Comparison of ENCODE assay signal across 8 cellular contexts in the genomic region with DNA sequence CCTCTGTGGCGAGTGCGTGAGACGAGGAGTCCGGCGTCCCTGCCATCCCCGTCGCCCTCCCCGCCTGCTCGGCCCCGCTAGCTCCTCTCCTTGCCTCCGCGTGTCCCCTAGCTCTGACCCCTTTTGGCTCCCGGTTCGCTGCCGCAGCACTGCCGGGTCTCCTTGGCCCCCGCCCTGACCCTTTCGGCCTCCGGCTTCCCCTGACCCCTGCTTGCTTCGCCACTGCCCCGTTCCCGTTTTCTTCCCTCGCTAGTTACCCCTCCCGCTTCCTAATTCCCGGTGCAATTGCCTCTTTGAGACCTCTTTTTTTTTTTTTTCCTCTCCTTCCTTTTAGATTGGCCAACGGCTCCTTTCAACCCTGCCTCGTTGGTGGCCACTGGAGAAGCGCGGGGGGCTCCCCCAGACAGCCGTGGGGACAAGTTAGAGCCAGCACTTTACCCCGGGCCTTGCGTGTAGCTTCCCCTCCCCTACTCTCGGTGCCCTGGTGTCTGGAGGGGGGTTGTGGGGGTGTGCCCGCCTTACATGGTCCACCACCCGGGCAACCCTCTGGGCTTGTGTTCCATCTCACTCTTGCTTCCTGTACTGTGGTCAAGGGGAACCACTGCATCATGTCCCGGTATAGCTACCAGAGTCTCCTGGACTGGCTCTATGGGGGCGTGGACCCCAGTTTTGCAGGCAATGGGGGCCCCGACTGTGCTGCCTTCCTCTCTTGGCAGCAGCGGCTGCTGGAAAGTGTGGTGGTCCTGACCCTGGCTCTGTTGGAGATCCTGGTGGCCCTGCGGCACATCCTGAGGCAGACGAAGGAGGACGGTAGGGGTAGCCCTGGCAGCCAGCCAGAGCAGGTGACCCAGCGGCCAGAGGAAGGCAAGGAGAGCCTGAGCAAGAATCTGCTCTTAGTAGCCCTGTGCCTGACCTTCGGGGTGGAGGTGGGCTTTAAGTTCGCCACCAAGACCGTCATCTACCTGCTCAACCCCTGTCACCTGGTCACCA. TPM values are rescaled to one million over a fixed set of nuclear protein-coding genes. Genes with fewer than 3 reads are reported as not detected.
DNase-seq lines count a peak whose midpoint lies in the region; ATAC-seq, FAIRE-seq and TF ChIP-seq lines count a peak whose summit lies in the region.

No MANE protein-coding gene starts in this region.

- H2AFZ ChIP-seq in H9 (ENCODE audit: low read length) (no peak overlapping the region), H1 (ENCODE audit: low read length) (no peak overlapping the region)

- H2BK120ac ChIP-seq in H9 (ENCODE audit: low read depth, low read length, poor library complexity, severe bottlenecking) = no peak overlapping the region
- H2BK120ac ChIP-seq in H1 (replicated peaks; ENCODE audit: low read depth, low read length) = no peak overlapping the region

- no peak overlapping the region for H2BK5ac ChIP-seq in H9 (ENCODE audit: insufficient read length, low read length)
- H2BK5ac ChIP-seq in H1 (ENCODE audit: low read depth, low read length) = no peak overlapping the region

- in situ Hi-C loops in GM13977 (cut with MboI; ENCODE audit: low pct_unique_long_range_greater_than_20kb, low sequenced_read_pairs, unreplicated experiment) = no loop called here

- TF ChIP-seq EP300 in H1 (IDR thresholded peaks at IDR 0.05; ENCODE audit: borderline replicate concordance in 1 of 2, low read depth in 2 of 2, low read length in 2 of 2) = no peak

- CTCF ChIA-PET in H1 (lab: Charles Lee; ENCODE audit: partially characterized antibody) = interaction anchor here (1.2 kb wide), 2 partner anchors 122 to 157 kb away, joined by 3 to 4 read pairs; no protein-coding TSS in a partner anchor

- H2BK15ac ChIP-seq in H9 (ENCODE audit: low read depth, low read length) (no peak overlapping the region), H1 (ENCODE audit: low read length) (no peak overlapping the region)

- H3K14ac ChIP-seq in H9 (ENCODE audit: insufficient read depth, low read length) (peak overlapping the region; percentile 88), H1 (ENCODE audit: insufficient read length) (no peak overlapping the region)

- H3K36me3 ChIP-seq in H1 (ENCODE audit: control insufficient read depth in 2 of 4, insufficient read depth in 4 of 4, low read length in 3 of 4) = no peaks in the 10 kb centered on the region
- H3K36me3 ChIP-seq in muscle layer of colon (ENCODE audit: insufficient read depth, low read length) = no peaks in the 10 kb centered on the region

- no peaks in the 10 kb centered on the region for H4K20me1 ChIP-seq in H9 (ENCODE audit: control insufficient read depth, insufficient read depth, insufficient read length)
- peaks cover 0 to 3% of the 10 kb centered on the region in 2 experiments for H4K20me1 ChIP-seq in H1 (replicated peaks in 1 of 2; ENCODE audit: control insufficient read depth in 1 of 2, insufficient read depth in 2 of 2, low read length in 2 of 2)

- no peak overlapping the region for H3T11ph ChIP-seq in H9 (ENCODE audit: low read length)

- no peak for TF ChIP-seq RAD21 in H1 (IDR thresholded peaks at IDR 0.05 in 1 of 2, conservative IDR thresholded peaks at IDR 0.05 in 1 of 2; ENCODE audit: low read depth in 2 of 2, low read length in 2 of 2)

- peaks cover 31 to 35% of the 10 kb centered on the region in 2 experiments for H3K4me1 Mint-ChIP-seq in H9

- no CpG with 5 or more reads among the region's 46 CpGs for WGBS in H9 (ENCODE audit: extremely low coverage, insufficient read length, low lambda C conversion rate)
- WGBS in H1 (ENCODE audit: extremely low coverage in 1 of 2, insufficient coverage in 1 of 2, insufficient read length in 1 of 2, insufficient replicate concordance in 2 of 2, low coverage in 1 of 2, low lambda C conversion rate in 2 of 2, missing lambda C conversion rate in 1 of 2), 2 experiments = 37% methylated on average over 10 of the region's 46 CpGs; no CpG with 5 or more reads in 1 of the 2 experiments

- H3K27me3 Mint-ChIP-seq in H9 (ENCODE audit: low read depth) = peaks cover 11% of the 10 kb centered on the region

- H3K4me1 ChIP-seq in H9 (ENCODE audit: insufficient read depth, low read length) = peaks cover 8% of the 10 kb centered on the region
- H3K4me1 ChIP-seq in H1 (replicated peaks in 1 of 4; ENCODE audit: control insufficient read depth in 3 of 4, insufficient read depth in 4 of 4, low read length in 3 of 4) = peaks cover 0 to 14% (median 5%) of the 10 kb centered on the region in 4 experiments; a peak in 6 of 7 replicates
- H3K4me1 ChIP-seq in muscle layer of colon (ENCODE audit: insufficient read depth, low read length) = peaks cover 11% of the 10 kb centered on the region

- peak overlapping the region; percentile 22 for H3K18ac ChIP-seq in H9 (ENCODE audit: insufficient read length, low read depth, low read length)
- peak overlapping the region; percentile 60; the same call in 1 of the 2 replicates for H3K18ac ChIP-seq in H1 (ENCODE audit: extremely low read depth, low read length)

- H3K4me3 Mint-ChIP-seq in H9 = peak overlapping the region; percentile 93 to 96

- H3K56ac ChIP-seq in H9 (ENCODE audit: insufficient read length, low read depth, low read length) (no peak overlapping the region), H1 (replicated peaks; ENCODE audit: insufficient read length, low read depth, low read length) (no peak overlapping the region)

- H3K4ac ChIP-seq in H9 (ENCODE audit: low read depth, low read length) (no peak overlapping the region), H1 (replicated peaks; ENCODE audit: insufficient read length, low read depth, low read length) (no peak overlapping the region)

- H2BK20ac ChIP-seq in H9 (ENCODE audit: low read depth, low read length, poor library complexity, severe bottlenecking) = no peak overlapping the region
- no peak overlapping the region for H2BK20ac ChIP-seq in H1 (ENCODE audit: low read length)

- TF ChIP-seq CTCF in H9 (conservative IDR thresholded peaks at IDR 0.05) (no peak), H1 (IDR thresholded peaks at IDR 0.05; ENCODE audit: control extremely low read depth in 1 of 3, insufficient read depth in 1 of 3, low read depth in 1 of 3, low read length in 3 of 3) (no peak), GM13977 (IDR thresholded peaks at IDR 0.05; ENCODE audit: extremely low read depth, insufficient read depth, missing control alignments) (no peak)

- H2AK5ac ChIP-seq in H9 (ENCODE audit: insufficient read length, low read length) (no peak overlapping the region), H1 (ENCODE audit: low read depth, low read length) (no peak overlapping the region)

- H3K4me2 ChIP-seq in H9 (ENCODE audit: insufficient read depth, insufficient read length, low read length) (peak overlapping the region; percentile 77), H1 (ENCODE audit: insufficient read depth in 1 of 2, low read depth in 2 of 2, low read length in 2 of 2) (peak overlapping the region; percentile 76 to 92)

- DNase-seq in D341Med (ENCODE audit: low spot score) = peak; percentile 34
- DNase-seq in H9 = peak; percentile 31
- no peak for DNase-seq in H1 (ENCODE audit: low read depth in 1 of 2, low spot score in 2 of 2)
- DNase-seq in GM13977 (ENCODE audit: low spot score) = no peak

- H3K9me3 Mint-ChIP-seq in H9 = no peaks in the 10 kb centered on the region

- H3K23ac ChIP-seq in H9 (ENCODE audit: insufficient read length, low read depth, low read length) (no peak overlapping the region), H1 (ENCODE audit: insufficient read length) (no peak overlapping the region)

- peak overlapping the region; percentile 48 to 90 (median 87); a peak in 6 of 7 replicates for H3K27ac Mint-ChIP-seq in H9

- H3K9ac ChIP-seq in H9 (ENCODE audit: extremely low read depth, insufficient read length, low read length) = peak overlapping the region; percentile 48
- H3K9ac ChIP-seq in H1 (replicated peaks in 1 of 4; ENCODE audit: extremely low read depth in 1 of 4, low read depth in 3 of 4, low read length in 3 of 4) = peak overlapping the region in 2 of 4 experiments; percentile 25 to 69; a peak in 3 of 7 replicates
- H3K9ac ChIP-seq in muscle layer of colon (ENCODE audit: low read length) = peak overlapping the region; percentile 9

- no peak for FAIRE-seq in H1 (lab: Jason Lieb, UNC)

- H3K79me2 ChIP-seq in H9 (ENCODE audit: insufficient read depth, low read length) (no peaks in the 10 kb centered on the region), H1 (ENCODE audit: control insufficient read depth in 1 of 2, insufficient read depth in 2 of 2, low read length in 2 of 2) (peaks cover 0 to 3% of the 10 kb centered on the region in 2 experiments; a peak in 1 of 4 replicates)

- H3K9me3 ChIP-seq in H9 (ENCODE audit: control insufficient read depth, low read depth, low read length) (no peaks in the 10 kb centered on the region), H1 (ENCODE audit: insufficient read depth in 2 of 2, low read depth in 1 of 2, low read length in 1 of 2) (no peaks in the 10 kb centered on the region), muscle layer of colon (ENCODE audit: low read length) (no peaks in the 10 kb centered on the region)

- peaks cover 0 to 11% (median 11%) of the 10 kb centered on the region in 3 experiments; a peak in 6 of 7 replicates for H3K36me3 Mint-ChIP-seq in H9 (ENCODE audit: insufficient read depth in 1 of 3, low read depth in 3 of 3)

- H3K23me2 ChIP-seq in H9 (ENCODE audit: insufficient read length, low read depth, low read length, poor library complexity, severe bottlenecking) (peaks cover 17% of the 10 kb centered on the region), H1 (ENCODE audit: low read depth, low read length) (peaks cover 2% of the 10 kb centered on the region; the same call in 1 of the 2 replicates)

- POLR2A ChIA-PET in H1 (lab: Charles Lee; ENCODE audit: partially characterized antibody) = interaction anchor here (0.8 to 1.9 kb wide), 2 partner anchors 10 to 11 kb away, joined by 3 to 8 read pairs; no protein-coding TSS in a partner anchor

- H4K5ac ChIP-seq in H9 (ENCODE audit: insufficient read length, low read depth, low read length) (no peak overlapping the region), H1 (ENCODE audit: insufficient read length, low read depth, low read length) (no peak overlapping the region)

- peak in 1 of 2 experiments; percentile 69; a peak in 2 of 3 replicates for TF ChIP-seq POLR2A in H1 (IDR thresholded peaks at IDR 0.05; ENCODE audit: control extremely low read depth in 1 of 2, low read depth in 2 of 2, low read length in 2 of 2)

- peaks cover 3% of the 10 kb centered on the region; the same call in 1 of the 2 replicates for H3K27me3 ChIP-seq in H9 (ENCODE audit: insufficient read depth, low read length)
- H3K27me3 ChIP-seq in H1 (replicated peaks in 1 of 4; ENCODE audit: control insufficient read depth in 3 of 4, extremely low read depth in 1 of 4, insufficient read depth in 3 of 4, low read length in 3 of 4) = no peaks in the 10 kb centered on the region
- no peaks in the 10 kb centered on the region for H3K27me3 ChIP-seq in muscle layer of colon (ENCODE audit: control insufficient read depth in 1 of 2, insufficient read depth in 2 of 2, low read length in 2 of 2)

- ATAC-seq in SK-N-SH treated with all-trans-retinoic acid at 6 μM for 48 hours (peak; percentile 9), HG02798 (IDR thresholded peaks at IDR 0.05; ENCODE audit: poor library complexity, unreplicated experiment) (no peak), HG02588 (IDR thresholded peaks at IDR 0.05; ENCODE audit: unreplicated experiment) (no peak)

- H4K8ac ChIP-seq in H9 (replicated peaks; ENCODE audit: insufficient read length, low read depth, low read length) (no peak overlapping the region), H1 (ENCODE audit: extremely low read depth, insufficient read depth, low read length) (peak overlapping the region; percentile 25; the same call in 1 of the 2 replicates)

- H3K79me1 ChIP-seq in H9 (ENCODE audit: insufficient read depth, low read depth, low read length, poor library complexity, severe bottlenecking) (peaks cover 4% of the 10 kb centered on the region), H1 (ENCODE audit: low read depth, low read length) (no peaks in the 10 kb centered on the region)

- no peak overlapping the region for H4K91ac ChIP-seq in H9 (ENCODE audit: insufficient read length, low read depth, low read length)
- no peak overlapping the region for H4K91ac ChIP-seq in H1 (replicated peaks; ENCODE audit: insufficient read length, low read length)

- peak overlapping the region; percentile 49 to 72 (median 61) for H3K4me3 ChIP-seq in H1 (ENCODE audit: extremely low read depth in 1 of 4, insufficient read depth in 2 of 4, low read depth in 3 of 4, low read length in 4 of 4)
- peak overlapping the region; percentile 41 to 56 for H3K4me3 ChIP-seq in muscle layer of colon (ENCODE audit: low read depth in 1 of 2, low read length in 2 of 2)

- H3K27ac ChIP-seq in H9 (ENCODE audit: insufficient read length, low read depth, low read length) (no peak overlapping the region), H1 (ENCODE audit: low read depth, low read length) (no peak overlapping the region; the same call in 1 of the 2 replicates), muscle layer of colon (ENCODE audit: low read depth, low read length) (peak overlapping the region; percentile 73)

- no peak overlapping the region for H2BK12ac ChIP-seq in H9 (ENCODE audit: insufficient read length, low read depth, low read length)
- no peak overlapping the region for H2BK12ac ChIP-seq in H1 (ENCODE audit: low read depth, low read length)

RNA-seq across cellular contexts. Expression of a gene that starts 0.5 kb away (rescaled TPM):
- total RNA-seq in H9 (2021) = 30.4 and 31.2 TPM in 2 replicates
- 14.8 and 17.7 TPM in 2 replicates for total RNA-seq in H1 (2021; fragmentation: NEBNext Ultra II Directional; extraction: Animal tissue kit (Norgen Biotek cat#: 25700))
- 6.8 and 7.3 TPM in 2 replicates for polyA plus RNA-seq in H1 (2011; rRNA removed)
- polyA plus RNA-seq in H1 (2011; cell fraction: cytosol; rRNA removed) = 6.7 TPM
- polyA plus RNA-seq in H1 (2011; cell fraction: nucleus; rRNA removed) = 10.6 TPM
- polyA plus RNA-seq in H1 (2012, experiment 1 of 2) = 12.6 to 14.6 TPM (median 14.0 TPM) in 4 replicates
- polyA plus RNA-seq in H1 (2012, experiment 2 of 2) = 10.9 TPM
- polyA plus RNA-seq in H1 (2013, experiment 1 of 2) = 14.2 TPM
- polyA plus RNA-seq in H1 (2013, experiment 2 of 2) = 9.4 TPM
- polyA minus RNA-seq in H1 (2011; rRNA and poly(A)+ RNA removed) = 15.2 and 15.3 TPM in 2 replicates
- polyA minus RNA-seq in H1 (2011; cell fraction: cytosol; rRNA and poly(A)+ RNA removed) = 14.5 TPM
- polyA minus RNA-seq in H1 (2011; cell fraction: nucleus; rRNA and poly(A)+ RNA removed) = 13.4 TPM

Comparison
In these comparisons a context has a peak if more than half of its experiments do, and no peak if none do; other contexts are left out.
1. DNase-seq: peak in D341Med (single experiment) and H9 (single experiment); none in H1 (0 of 2) and GM13977 (single experiment).